In genomic region chr19:925087-925911, GRCh38 we compare ENCODE assay signal across 8 cellular contexts. TPM values are rescaled to one million over a fixed set of nuclear protein-coding genes. Genes with fewer than 3 reads are reported as not detected.
DNase-seq lines count a peak whose midpoint lies in the region; ATAC-seq and TF ChIP-seq lines count a peak whose summit lies in the region.

No MANE protein-coding gene starts in this region.

- H3K9me3 Mint-ChIP-seq in natural killer cell, result no peaks in the 10 kb centered on the region

- peak overlapping the region; percentile 88 for H3K4me3 Mint-ChIP-seq in natural killer cell

- TF ChIP-seq POLR2A in suprapubic skin (IDR thresholded peaks at IDR 0.05), result no peak

- TF ChIP-seq EP300 in suprapubic skin (IDR thresholded peaks at IDR 0.05), result no peak

- H2AFZ ChIP-seq in GM23248 (peak overlapping the region; percentile 64), KMS-11 (ENCODE audit: low read depth) (peak overlapping the region; percentile 82)

- in situ Hi-C loops in GM23248 (cut with MboI), result no loop called here

- H3K4me2 ChIP-seq in GM23248 (ENCODE audit: unreplicated experiment) (peak overlapping the region; percentile 63), KMS-11 (peak overlapping the region; percentile 80)

- H3K79me2 ChIP-seq in GM23248 (ENCODE audit: insufficient read depth), result peaks cover 48% of the 10 kb centered on the region
- peaks cover 4% of the 10 kb centered on the region; the same call in 1 of the 2 replicates for H3K79me2 ChIP-seq in KMS-11 (ENCODE audit: insufficient read depth, low read depth)

- no peak for TF ChIP-seq CTCF in KMS-11 (conservative IDR thresholded peaks at IDR 0.05; ENCODE audit: low read depth, low read length)
- TF ChIP-seq CTCF in RWPE1 (conservative IDR thresholded peaks at IDR 0.05; ENCODE audit: low read depth), result no peak
- TF ChIP-seq CTCF in fibroblast of the aortic adventitia (IDR thresholded peaks at IDR 0.05; ENCODE audit: insufficient read depth, low read length), result no peak
- no peak for TF ChIP-seq CTCF in natural killer cell (IDR thresholded peaks at IDR 0.05)
- no peak for TF ChIP-seq CTCF in suprapubic skin (IDR thresholded peaks at IDR 0.05)

- H4K20me1 ChIP-seq in GM23248 (ENCODE audit: insufficient read depth), result no peaks in the 10 kb centered on the region
- no peaks in the 10 kb centered on the region for H4K20me1 ChIP-seq in KMS-11 (ENCODE audit: insufficient read depth)

- H3F3A ChIP-seq in GM23248 (ENCODE audit: insufficient read depth), result 0 out of 2 replicates have a peak, but pooled peaks cover 6% of the 10 kb centered on the region

- H3K36me3 ChIP-seq in GM23248 (ENCODE audit: low read depth) (0 out of 2 replicates have a peak, but pooled peaks cover 4% of the 10 kb centered on the region), KMS-11 (ENCODE audit: insufficient read depth) (no peaks in the 10 kb centered on the region), suprapubic skin (peaks cover 8% of the 10 kb centered on the region)

- no peaks in the 10 kb centered on the region for H3K36me3 Mint-ChIP-seq in natural killer cell

- H3K9me3 ChIP-seq in GM23248 (ENCODE audit: low read depth), result no peaks in the 10 kb centered on the region
- H3K9me3 ChIP-seq in suprapubic skin, result no peaks in the 10 kb centered on the region

- H3K27ac ChIP-seq in GM23248 (peak overlapping the region; percentile 55), KMS-11 (peak overlapping the region; percentile 82), RWPE1 (peak overlapping the region; percentile 85), suprapubic skin (peak overlapping the region; percentile 80)

- no peaks in the 10 kb centered on the region for H3K4me1 ChIP-seq in GM23248 (ENCODE audit: insufficient read depth)
- H3K4me1 ChIP-seq in KMS-11 (ENCODE audit: low read depth, poor library complexity, severe bottlenecking), result peaks cover 6% of the 10 kb centered on the region
- peaks cover 34% of the 10 kb centered on the region for H3K4me1 ChIP-seq in suprapubic skin

- DNase-seq in EH (ENCODE audit: low read depth) (peak; percentile 83), GM23248 (peak; percentile 88), RWPE1 (ENCODE audit: low spot score) (peak; percentile 86), fibroblast of the aortic adventitia (ENCODE audit: low read depth) (peak; percentile 77), natural killer cell (peak; percentile 79), suprapubic skin (ENCODE audit: low spot score in 2 of 2) (peak; percentile 89 to 94)
- peak; percentile 70 for DNase-seq in activated effector memory CD4-positive, alpha-beta T cell treated with Interleukin-2 at 50 U/mL for 16 hours

- CTCF ChIA-PET in RWPE1 (lab: Yijun Ruan, JAX), result interaction anchor here (1.4 kb wide), 1 partner anchor 57 kb away, joined by 4 read pairs; no protein-coding TSS in a partner anchor

- POLR2A ChIA-PET in RWPE1 (lab: Yijun Ruan, JAX; ENCODE audit: low non-redundant PET), result interaction anchor here (0.5 kb wide), 1 partner anchor 76 kb away, joined by 10 read pairs; no protein-coding TSS in a partner anchor

- peak overlapping the region; percentile 78 for H3K4me3 ChIP-seq in GM23248
- H3K4me3 ChIP-seq in KMS-11 (IDR thresholded peaks at IDR 0.05; ENCODE audit: insufficient read depth, low read depth, low read length), result no peak overlapping the region
- peak overlapping the region; percentile 88 for H3K4me3 ChIP-seq in fibroblast of the aortic adventitia (ENCODE audit: low read depth, low read length)
- H3K4me3 ChIP-seq in suprapubic skin, result peak overlapping the region; percentile 97

- intact Hi-C loops in natural killer cell (cut with micrococcal nuclease), result loop anchor here (1.0 to 10.0 kb wide), 2 partner anchors 58 to 320 kb away; partner anchors contain the start of genes ATP5F1D and MIDN

- peak overlapping the region; percentile 58 to 85 for H3K27ac Mint-ChIP-seq in natural killer cell

- peak; percentile 66 to 85 (median 78) for ATAC-seq in natural killer cell

- H3K27me3 ChIP-seq in GM23248 (replicated peaks; ENCODE audit: insufficient read depth) (0 out of 2 replicates have a peak, but pooled peaks cover 5% of the 10 kb centered on the region), KMS-11 (ENCODE audit: insufficient read depth, low read depth) (peaks cover 8% of the 10 kb centered on the region; the same call in 1 of the 2 replicates), suprapubic skin (peaks cover 12% of the 10 kb centered on the region)

- no peaks in the 10 kb centered on the region for H3K27me3 Mint-ChIP-seq in natural killer cell (ENCODE audit: low read depth in 2 of 2)

- H3K9me2 ChIP-seq in GM23248 (ENCODE audit: insufficient read depth), result no peaks in the 10 kb centered on the region

- 0 to 1% methylated on average over 46 to 80 of the region's 81 CpGs for WGBS in GM23248 (ENCODE audit: low coverage in 1 of 2, low lambda C conversion rate in 2 of 2, missing lambda C conversion rate in 2 of 2), 2 experiments
- 0% methylated on average over 9 of the region's 81 CpGs for whole genome bisulfite sequencing in suprapubic skin

- peaks cover 10 to 14% of the 10 kb centered on the region in 2 donors for H3K4me1 Mint-ChIP-seq in natural killer cell

- H3K9ac ChIP-seq in GM23248 (peak overlapping the region; percentile 80), KMS-11 (peak overlapping the region; percentile 93)

RNA-seq across cellular contexts. Expression of gene ARID3A, which starts 0.5 kb away (rescaled TPM):
- 6.7 and 8.5 TPM in 2 replicates for total RNA-seq in GM23248 (2014; rRNA removed; shearing (Covaris generic))
- 2.4 and 2.8 TPM in 2 replicates for polyA plus RNA-seq in GM23248 (2016; fragmentation: Nextera tagmentation; extraction: Ambion mirVana)
- total RNA-seq in fibroblast of the aortic adventitia (ENCODE audit: low replicate concordance) (3.7 and 11.2 TPM in 2 replicates), natural killer cell (10 to 100 TPM; 15.9 to 24.6 (median 24.2) TPM), suprapubic skin (1 to 10 TPM; 4.7 to 7.5 (median 6.1) TPM)

RNA-seq across cellular contexts. Expression of gene KISS1R, which starts 8.2 kb away (rescaled TPM):
- not detected in 2 replicates for total RNA-seq in GM23248 (2014; rRNA removed; shearing (Covaris generic))
- not detected in 2 replicates for polyA plus RNA-seq in GM23248 (2016; fragmentation: Nextera tagmentation; extraction: Ambion mirVana)
- total RNA-seq in fibroblast of the aortic adventitia (ENCODE audit: low replicate concordance), result not detected in 2 replicates
- under 1 TPM in 1 of 3 donors, not detected in 2; 0.31 TPM for total RNA-seq in natural killer cell
- total RNA-seq in suprapubic skin, result under 1 TPM in 1 of 4 donors, not detected in 3; 0.29 TPM

RNA-seq across cellular contexts. Expression of gene R3HDM4, which starts 12.3 kb away (rescaled TPM):
- 41.6 and 50.9 TPM in 2 replicates for total RNA-seq in GM23248 (2014; rRNA removed; shearing (Covaris generic))
- 52.7 and 58.1 TPM in 2 replicates for polyA plus RNA-seq in GM23248 (2016; fragmentation: Nextera tagmentation; extraction: Ambion mirVana)
- total RNA-seq in fibroblast of the aortic adventitia (ENCODE audit: low replicate concordance) (8.4 and 25.8 TPM in 2 replicates), natural killer cell (100 to 1,000 TPM in 1 of 3 donors, 10 to 100 TPM in 2; 88.7 to 106 (median 97.8) TPM), suprapubic skin (10 to 100 TPM; 41.3 to 58.3 (median 51.2) TPM)

RNA-seq across cellular contexts. Expression of gene RNU6-9, which starts 32.0 kb away (rescaled TPM):
- total RNA-seq in GM23248 (2014; rRNA removed; shearing (Covaris generic)), result not detected in 2 replicates
- polyA plus RNA-seq in GM23248 (2016; fragmentation: Nextera tagmentation; extraction: Ambion mirVana), result not detected in 2 replicates
- total RNA-seq in fibroblast of the aortic adventitia (ENCODE audit: low replicate concordance) (not detected in 2 replicates), natural killer cell (not detected), suprapubic skin (not detected)

RNA-seq across cellular contexts. Expression of gene MED16, which starts 32.3 kb away (rescaled TPM):
- 20.9 and 26.6 TPM in 2 replicates for total RNA-seq in GM23248 (2014; rRNA removed; shearing (Covaris generic))
- 66.5 and 66.9 TPM in 2 replicates for polyA plus RNA-seq in GM23248 (2016; fragmentation: Nextera tagmentation; extraction: Ambion mirVana)
- total RNA-seq in fibroblast of the aortic adventitia (ENCODE audit: low replicate concordance) (21.0 and 24.5 TPM in 2 replicates), natural killer cell (10 to 100 TPM; 44.2 to 50.1 (median 44.7) TPM), suprapubic skin (10 to 100 TPM; 45.1 to 63.9 (median 57.0) TPM)
